Comparison of ENCODE assay signal across 8 cellular contexts in the genomic region with DNA sequence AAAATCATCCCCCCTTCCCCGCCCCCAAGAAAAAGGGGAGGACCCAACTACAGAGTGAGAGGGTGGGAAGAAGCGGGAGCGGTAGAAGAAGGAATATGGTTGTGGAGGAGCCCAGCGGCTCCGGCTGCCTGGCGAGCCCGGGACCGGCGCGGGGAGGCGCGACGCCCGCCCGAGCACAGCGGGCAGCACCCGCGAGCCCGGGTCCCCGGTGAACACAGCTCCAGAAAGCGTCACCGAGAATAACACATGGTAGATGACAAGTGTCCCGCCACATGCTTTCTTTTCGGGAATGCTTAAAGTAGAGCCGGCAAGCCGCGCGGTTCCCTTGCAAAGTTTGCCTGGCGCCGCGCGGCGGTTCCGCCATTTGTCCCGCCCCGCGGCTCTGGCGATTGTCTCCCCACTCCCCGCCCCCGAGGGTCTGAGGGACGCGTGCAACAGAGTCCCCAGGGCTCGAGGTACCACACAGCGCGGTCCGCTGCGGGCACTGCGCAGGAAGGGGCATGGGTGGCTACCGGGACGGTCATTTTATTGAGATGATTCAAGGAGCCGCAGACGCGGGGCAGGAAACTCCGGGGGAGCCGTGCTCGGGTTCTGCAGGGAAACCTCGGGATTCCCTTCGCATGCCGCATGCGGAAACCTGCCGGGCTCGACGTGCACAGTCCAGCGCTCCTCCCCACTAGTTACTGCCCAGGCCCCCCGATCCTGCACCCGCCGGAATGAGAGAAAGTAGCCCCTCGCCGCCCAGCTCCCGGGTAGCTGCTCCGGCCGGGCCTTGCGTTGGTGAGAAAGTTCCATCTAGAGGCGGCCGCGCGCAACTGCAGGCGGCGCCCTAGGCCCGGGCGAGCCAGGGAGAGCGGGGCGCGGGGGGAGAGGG. TPM values are rescaled to one million over a fixed set of nuclear protein-coding genes. Genes with fewer than 3 reads are reported as not detected.
DNase-seq lines count a peak whose midpoint lies in the region; ATAC-seq, FAIRE-seq and TF ChIP-seq lines count a peak whose summit lies in the region.

No MANE protein-coding gene starts in this region.

- 2% methylated on average over 47 of the region's 84 CpGs for WGBS in A549 (ENCODE audit: missing lambda C conversion rate)

- H3K4me3 ChIP-seq in A549 = peak overlapping the region; percentile 56
- H3K4me3 ChIP-seq in colonic mucosa = peak overlapping the region; percentile 93

- peak overlapping the region; percentile 41 to 76 for H3K27ac ChIP-seq in A549
- peak overlapping the region; percentile 32 for H3K27ac ChIP-seq in colonic mucosa

- H3K36me3 ChIP-seq in colonic mucosa = no peaks in the 10 kb centered on the region

- peaks cover 13% of the 10 kb centered on the region for H3K27me3 ChIP-seq in colonic mucosa

- TF ChIP-seq CTCF in A549 (IDR thresholded peaks at IDR 0.05) (peak; percentile 68), colonic mucosa (IDR thresholded peaks at IDR 0.05) (peak; percentile 94)

- DNase-seq in A549 (ENCODE audit: low read depth in 1 of 2, low spot score in 1 of 2) (peak; percentile 62 to 63), NCI-H2029 treated with DMSO at 0.1 percent for 48 hours (lab: John Stamatoyannopoulos, UW) (peak; percentile 34), colonic mucosa (peak; percentile 74), left colon (peak; percentile 58 to 81)
- DNase-seq in stimulated activated CD4-positive, alpha-beta T cell treated with anti-CD3 and anti-CD28 coated beads, Interleukin-1b, Interleukin-23, amount 100 ng/mL, for 48 hours = peak; percentile 41

- peak overlapping the region; percentile 66 to 75 for H3K9ac ChIP-seq in colonic mucosa (ENCODE audit: low read depth in 2 of 2, low read length in 2 of 2)

- peak; percentile 80 to 93 for ATAC-seq in A549
- ATAC-seq in GM18505 (IDR thresholded peaks at IDR 0.05; ENCODE audit: unreplicated experiment) = peak; percentile 89
- peak; percentile 84 for ATAC-seq in HG02970 (IDR thresholded peaks at IDR 0.05; ENCODE audit: low FRiP score, unreplicated experiment)
- peak; percentile 72 to 82 for ATAC-seq in activated CD4-positive, CD25-positive, alpha-beta regulatory T cell treated with anti-CD3 and anti-CD28 coated beads, Interleukin-2, amount 50 U/mL, for 24 hours
- peak; percentile 81 for ATAC-seq in left colon

- FAIRE-seq in A549 (lab: Jason Lieb, UNC) = no peak

- intact Hi-C loops in colonic mucosa (cut with DNase I) = loop anchor here (5.0 to 10.0 kb wide), 2 partner anchors 146 to 449 kb away; no protein-coding TSS in a partner anchor
- intact Hi-C loops in left colon (cut with DNase I, micrococcal nuclease) = no loop called here

- H3K4me2 ChIP-seq in A549 = peak overlapping the region; percentile 99

- peak; percentile 60 to 71 for TF ChIP-seq RAD21 in A549 (conservative IDR thresholded peaks at IDR 0.05 in 1 of 2, IDR thresholded peaks at IDR 0.05 in 1 of 2)

- CTCF ChIA-PET in A549 (lab: Yijun Ruan, JAX) = interaction anchor here (0.6 to 2.1 kb wide), 17 partner anchors 8 to 574 kb away, joined by 3 to 12 read pairs (median 4); no protein-coding TSS in a partner anchor

- peaks cover 14% of the 10 kb centered on the region for H3K4me1 ChIP-seq in A549
- H3K4me1 ChIP-seq in colonic mucosa = no peaks in the 10 kb centered on the region

- TF ChIP-seq POLR2A in A549 (IDR thresholded peaks at IDR 0.05; ENCODE audit: low read length) (no peak), GM18505 (IDR thresholded peaks at IDR 0.05; ENCODE audit: borderline replicate concordance, extremely low read depth, insufficient read depth, insufficient read length) (no peak)

- no peaks in the 10 kb centered on the region for H3K9me3 ChIP-seq in A549
- H3K9me3 ChIP-seq in colonic mucosa = no peaks in the 10 kb centered on the region

- no peak for TF ChIP-seq EP300 in A549 (IDR thresholded peaks at IDR 0.05)

- POLR2A ChIA-PET in A549 (lab: Yijun Ruan, JAX) = interaction anchor here (0.5 kb wide), 1 partner anchor 1841 kb away, joined by 3 read pairs; no protein-coding TSS in a partner anchor

TF ChIP-seq in A549, 52 proteins besides CTCF, POLR2A, EP300 and RAD21:
- TF ChIP-seq CBX8 (IDR thresholded peaks at IDR 0.05) (no peak), CEBPB (IDR thresholded peaks at IDR 0.05) (no peak), ZC3H11A (IDR thresholded peaks at IDR 0.05) (no peak), NR3C1 (IDR thresholded peaks at IDR 0.05) (no peak), NFE2L2 (conservative IDR thresholded peaks at IDR 0.05; ENCODE audit: low read length) (no peak), FOSB (CRISPR knock-in tag; IDR thresholded peaks at IDR 0.05) (no peak), PHF8 (IDR thresholded peaks at IDR 0.05; ENCODE audit: borderline replicate concordance, low read depth) (0 out of 2 replicates have a peak, but pooled peaks have one; percentile 7), SMC3 (IDR thresholded peaks at IDR 0.05) (peak; percentile 45; the same call in 1 of the 3 replicates), MYC (IDR thresholded peaks at IDR 0.05; ENCODE audit: borderline replicate concordance, low read length) (no peak), RNF2 (IDR thresholded peaks at IDR 0.05; ENCODE audit: borderline replicate concordance, low read depth) (peak; percentile 71; the same call in 1 of the 2 replicates), NPAS2 (CRISPR knock-in tag; IDR thresholded peaks at IDR 0.05; ENCODE audit: borderline replicate concordance) (no peak), KDM5A (IDR thresholded peaks at IDR 0.05) (no peak), MAZ (IDR thresholded peaks at IDR 0.05; ENCODE audit: borderline replicate concordance, low read depth, low read length) (no peak), SREBF2 (IDR thresholded peaks at IDR 0.05) (no peak), ZNF302 (CRISPR knock-in tag; IDR thresholded peaks at IDR 0.05) (no peak)
- TF ChIP-seq, protein P1, sequence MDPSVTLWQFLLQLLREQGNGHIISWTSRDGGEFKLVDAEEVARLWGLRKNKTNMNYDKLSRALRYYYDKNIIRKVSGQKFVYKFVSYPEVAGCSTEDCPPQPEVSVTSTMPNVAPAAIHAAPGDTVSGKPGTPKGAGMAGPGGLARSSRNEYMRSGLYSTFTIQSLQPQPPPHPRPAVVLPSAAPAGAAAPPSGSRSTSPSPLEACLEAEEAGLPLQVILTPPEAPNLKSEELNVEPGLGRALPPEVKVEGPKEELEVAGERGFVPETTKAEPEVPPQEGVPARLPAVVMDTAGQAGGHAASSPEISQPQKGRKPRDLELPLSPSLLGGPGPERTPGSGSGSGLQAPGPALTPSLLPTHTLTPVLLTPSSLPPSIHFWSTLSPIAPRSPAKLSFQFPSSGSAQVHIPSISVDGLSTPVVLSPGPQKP (IDR thresholded peaks at IDR 0.05; ENCODE audit: low read depth, low read length) = no peak
- TF ChIP-seq, protein P2, sequence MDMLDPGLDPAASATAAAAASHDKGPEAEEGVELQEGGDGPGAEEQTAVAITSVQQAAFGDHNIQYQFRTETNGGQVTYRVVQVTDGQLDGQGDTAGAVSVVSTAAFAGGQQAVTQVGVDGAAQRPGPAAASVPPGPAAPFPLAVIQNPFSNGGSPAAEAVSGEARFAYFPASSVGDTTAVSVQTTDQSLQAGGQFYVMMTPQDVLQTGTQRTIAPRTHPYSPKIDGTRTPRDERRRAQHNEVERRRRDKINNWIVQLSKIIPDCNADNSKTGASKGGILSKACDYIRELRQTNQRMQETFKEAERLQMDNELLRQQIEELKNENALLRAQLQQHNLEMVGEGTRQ (IDR thresholded peaks at IDR 0.05) = no peak
- TF ChIP-seq, protein P3, sequence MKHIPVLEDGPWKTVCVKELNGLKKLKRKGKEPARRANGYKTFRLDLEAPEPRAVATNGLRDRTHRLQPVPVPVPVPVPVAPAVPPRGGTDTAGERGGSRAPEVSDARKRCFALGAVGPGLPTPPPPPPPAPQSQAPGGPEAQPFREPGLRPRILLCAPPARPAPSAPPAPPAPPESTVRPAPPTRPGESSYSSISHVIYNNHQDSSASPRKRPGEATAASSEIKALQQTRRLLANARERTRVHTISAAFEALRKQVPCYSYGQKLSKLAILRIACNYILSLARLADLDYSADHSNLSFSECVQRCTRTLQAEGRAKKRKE (CRISPR knock-in tag; IDR thresholded peaks at IDR 0.05; ENCODE audit: low read depth) = no peak
- TF ChIP-seq, protein P4, sequence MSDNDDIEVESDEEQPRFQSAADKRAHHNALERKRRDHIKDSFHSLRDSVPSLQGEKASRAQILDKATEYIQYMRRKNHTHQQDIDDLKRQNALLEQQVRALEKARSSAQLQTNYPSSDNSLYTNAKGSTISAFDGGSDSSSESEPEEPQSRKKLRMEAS (IDR thresholded peaks at IDR 0.05) = peak; percentile 72; the same call in 1 of the 2 replicates
- TF ChIP-seq, protein P5, sequence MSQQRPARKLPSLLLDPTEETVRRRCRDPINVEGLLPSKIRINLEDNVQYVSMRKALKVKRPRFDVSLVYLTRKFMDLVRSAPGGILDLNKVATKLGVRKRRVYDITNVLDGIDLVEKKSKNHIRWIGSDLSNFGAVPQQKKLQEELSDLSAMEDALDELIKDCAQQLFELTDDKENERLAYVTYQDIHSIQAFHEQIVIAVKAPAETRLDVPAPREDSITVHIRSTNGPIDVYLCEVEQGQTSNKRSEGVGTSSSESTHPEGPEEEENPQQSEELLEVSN (IDR thresholded peaks at IDR 0.05; ENCODE audit: borderline replicate concordance, low read depth) = peak; percentile 54; the same call in 1 of the 2 replicates
TF ChIP-seq in A549: peak in this region for 5.

RNA-seq across cellular contexts. Expression of a gene that starts 0.8 kb away (rescaled TPM):
- polyA plus RNA-seq in A549 (2011; rRNA removed) (not detected in 2 replicates), A549 (2017; fragmentation: RNase III; extraction: RNeasy Plus Mini Kit Qiagen cat#74134 plus additional on column Dnase treatment) (0.06 TPM in 1 of 3 replicates, not detected in the others)
- 0.01 TPM in 1 of 2 replicates, not detected in the other for polyA plus RNA-seq in A549 (2012; cell fraction: cytosol; rRNA removed)
- 0.07 TPM in 1 of 2 replicates, not detected in the other for polyA plus RNA-seq in A549 (2012; cell fraction: nucleus; rRNA removed)
- polyA minus RNA-seq in A549 (2011; rRNA and poly(A)+ RNA removed) = not detected in 2 replicates
- total RNA-seq in colonic mucosa (1 to 10 TPM; 2.2 to 2.5 TPM), left colon (1 to 10 TPM; 3.3 to 5.1 TPM)

Comparison
In these comparisons a context has a peak if more than half of its experiments do, and no peak if none do; other contexts are left out.
1. Peak in every context shown above with its lines: DNase-seq, ATAC-seq, H3K4me3 ChIP-seq and H3K27ac ChIP-seq.